Comparison of ENCODE assay signal across 13 cellular contexts in the genomic region with DNA sequence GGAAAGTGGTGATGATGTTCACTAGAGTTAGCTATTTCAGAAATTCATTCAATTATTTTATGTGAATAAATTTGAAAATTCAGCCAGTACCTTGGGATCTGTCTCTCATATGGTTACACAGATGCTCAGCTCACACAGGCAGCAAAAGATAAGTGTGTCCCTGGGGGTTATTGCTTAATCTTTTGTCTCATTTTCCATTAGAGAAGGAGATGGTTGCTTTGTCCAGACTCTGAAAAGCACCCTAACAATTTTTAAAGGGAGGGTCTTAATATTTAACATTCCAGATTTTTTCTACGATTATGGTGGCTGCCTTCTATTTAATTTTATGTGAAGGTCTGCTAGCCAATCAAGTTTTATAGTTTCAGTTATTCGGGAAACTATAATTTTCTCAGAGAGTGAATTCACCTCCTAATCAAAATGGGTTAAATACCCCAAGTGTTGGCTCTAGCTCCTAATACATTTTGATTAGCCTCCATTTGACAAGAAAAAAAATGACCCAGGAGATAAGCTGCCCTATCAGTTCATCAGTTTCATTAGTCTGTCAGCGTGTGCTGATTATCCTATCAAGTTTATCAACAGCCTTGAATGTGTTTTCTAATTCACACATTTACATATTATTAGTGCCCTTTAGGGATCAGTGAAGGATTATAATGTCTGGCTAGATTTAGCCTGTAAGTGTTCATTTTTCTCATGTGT.
"Had no signal": no experiment of that assay in that cellular context is flagged by ENCODE, and none has a peak within 500 bp of the region (broad histone marks: within the 10 kb centered on the region; RNA-seq: fewer than 3 reads in every experiment).

No MANE protein-coding gene starts in this region.

- H3K27me3 Mint-ChIP-seq: memory B cell; stimulated activated naive CD8-positive, alpha-beta T cell treated with anti-CD3 and anti-CD28 coated beads, Interleukin-15, Interleukin-2, amounts not matched to agents 100 ng/mL and 50 ng/mL, for 24 hours had no signal

- H3K27ac Mint-ChIP-seq: memory B cell; nephron; stimulated activated naive CD8-positive, alpha-beta T cell treated with anti-CD3 and anti-CD28 coated beads, Interleukin-15, Interleukin-2, amounts not matched to agents 100 ng/mL and 50 ng/mL, for 24 hours had no signal

- H3K9me3 Mint-ChIP-seq: memory B cell; nephron; stimulated activated naive CD8-positive, alpha-beta T cell treated with anti-CD3 and anti-CD28 coated beads, Interleukin-15, Interleukin-2, amounts not matched to agents 100 ng/mL and 50 ng/mL, for 24 hours had no signal

- DNase-seq: activated CD4-positive, alpha-beta T cell treated with anti-CD3 and anti-CD28 coated beads for 4 hours; activated naive CD4-positive, alpha-beta T cell treated with anti-CD3 and anti-CD28 coated beads, Interleukin-2, amount 50 U/mL, for 16 hours; adrenal gland; colonic mucosa; gastrocnemius medialis; left ventricle myocardium inferior; stimulated activated CD4-positive, alpha-beta T cell treated with anti-CD3 and anti-CD28 coated beads, Interleukin-4, amount 100 ng/mL, for 24 hours; T1000; upper lobe of left lung; WERI-Rb-1 had no signal

- H3K4me3 ChIP-seq: adrenal gland, colonic mucosa, gastrocnemius medialis, left ventricle myocardium inferior, upper lobe of left lung had no signal

- H3K4me3 Mint-ChIP-seq: memory B cell; nephron; stimulated activated naive CD8-positive, alpha-beta T cell treated with anti-CD3 and anti-CD28 coated beads, Interleukin-15, Interleukin-2, amounts not matched to agents 100 ng/mL and 50 ng/mL, for 24 hours had no signal

- H3K4me1 Mint-ChIP-seq: memory B cell had no signal
